ENCODE assay signal across 8 cellular contexts in genomic region chr4:38663801-38664703, GRCh38. TPM values are rescaled to one million over a fixed set of nuclear protein-coding genes. Genes with fewer than 3 reads are reported as not detected.
DNase-seq lines count a peak whose midpoint lies in the region; ATAC-seq and TF ChIP-seq lines count a peak whose summit lies in the region.

KLF3 (plus strand) TSS chr4:38664199; CDS start chr4:38680626, 16,427 bp downstream.

- H3K27me3 Mint-ChIP-seq in naive B cell, result no peaks in the 10 kb centered on the region

- peaks cover 52 to 68% (median 68%) of the 10 kb centered on the region in 3 donors for H3K4me1 Mint-ChIP-seq in naive B cell
- peaks cover 45% of the 10 kb centered on the region for H3K4me1 Mint-ChIP-seq in stimulated activated effector memory CD8-positive, alpha-beta T cell treated with anti-CD3 and anti-CD28 coated beads, Interleukin-12 subunit alpha, Interleukin-12 subunit beta, amount 100 ng/mL, for 72 hours

- TF ChIP-seq RAD21 in Ishikawa (IDR thresholded peaks at IDR 0.05; ENCODE audit: low read depth), result no peak

- ATAC-seq in GM21576 (IDR thresholded peaks at IDR 0.05; ENCODE audit: unreplicated experiment) (peak; percentile 61), naive B cell (ENCODE audit: low read depth in 2 of 2) (peak; percentile 69 to 72)
- ATAC-seq in stimulated activated effector memory CD8-positive, alpha-beta T cell treated with anti-CD3 and anti-CD28 coated beads, Interleukin-12 subunit alpha, Interleukin-12 subunit beta, amount 100 ng/mL, for 72 hours, result peak; percentile 87

- H3K27ac Mint-ChIP-seq in naive B cell, result peak within 1 kb of the TSS; percentile 85 to 98 (median 96)
- H3K27ac Mint-ChIP-seq in stimulated activated effector memory CD8-positive, alpha-beta T cell treated with anti-CD3 and anti-CD28 coated beads, Interleukin-12 subunit alpha, Interleukin-12 subunit beta, amount 100 ng/mL, for 72 hours, result peak within 1 kb of the TSS; percentile 87

- peak; percentile 94 for DNase-seq in DMS 273 (lab: John Stamatoyannopoulos, UW; ENCODE audit: unreplicated experiment)
- peak; percentile 89 for DNase-seq in RPMI7951 (ENCODE audit: low read depth)
- peak; percentile 86 for DNase-seq in activated T-helper 1 cell treated with anti-CD3 and anti-CD28 coated beads, Interleukin-2, amount 50 U/mL, for 16 hours (ENCODE audit: low read depth in 1 of 2, low spot score in 1 of 2)
- peak; percentile 94 for DNase-seq in fibroblast of gingiva (ENCODE audit: low read depth)
- DNase-seq in naive B cell, result peak; percentile 92
- DNase-seq in stimulated activated effector memory CD8-positive, alpha-beta T cell treated with anti-CD3 and anti-CD28 coated beads, Interleukin-12 subunit alpha, Interleukin-12 subunit beta, amount 100 ng/mL, for 72 hours (ENCODE audit: low spot score in 2 of 2), result peak; percentile 66 to 90

- H3K36me3 Mint-ChIP-seq in naive B cell, result no peaks in the 10 kb centered on the region
- peaks cover 12% of the 10 kb centered on the region for H3K36me3 Mint-ChIP-seq in stimulated activated effector memory CD8-positive, alpha-beta T cell treated with anti-CD3 and anti-CD28 coated beads, Interleukin-12 subunit alpha, Interleukin-12 subunit beta, amount 100 ng/mL, for 72 hours

- peak within 1 kb of the TSS; percentile 83 to 98 (median 96) for H3K4me3 Mint-ChIP-seq in naive B cell
- peak within 1 kb of the TSS; percentile 82 for H3K4me3 Mint-ChIP-seq in stimulated activated effector memory CD8-positive, alpha-beta T cell treated with anti-CD3 and anti-CD28 coated beads, Interleukin-12 subunit alpha, Interleukin-12 subunit beta, amount 100 ng/mL, for 72 hours

- no peak for TF ChIP-seq EP300 in Ishikawa (IDR thresholded peaks at IDR 0.05; ENCODE audit: borderline replicate concordance)

- no peaks in the 10 kb centered on the region for H3K9me3 Mint-ChIP-seq in naive B cell
- peaks cover 2% of the 10 kb centered on the region for H3K9me3 Mint-ChIP-seq in stimulated activated effector memory CD8-positive, alpha-beta T cell treated with anti-CD3 and anti-CD28 coated beads, Interleukin-12 subunit alpha, Interleukin-12 subunit beta, amount 100 ng/mL, for 72 hours

TF ChIP-seq in Ishikawa, 13 proteins besides CTCF, POLR2A, EP300 and RAD21:
- TF ChIP-seq ZBTB7A (IDR thresholded peaks at IDR 0.05; ENCODE audit: low read depth), result peak; percentile 87; the same call in 1 of the 2 replicates
- peak; percentile 36 for TF ChIP-seq MAX (IDR thresholded peaks at IDR 0.05)
- peak; percentile 88 for TF ChIP-seq USF1 (IDR thresholded peaks at IDR 0.05)
- TF ChIP-seq TEAD4 (IDR thresholded peaks at IDR 0.05), result no peak
- no peak; the same call in 1 of the 2 replicates for TF ChIP-seq TAF1 (IDR thresholded peaks at IDR 0.05; ENCODE audit: low read depth)
- TF ChIP-seq CEBPB (IDR thresholded peaks at IDR 0.05), result no peak
- TF ChIP-seq TCF12 (IDR thresholded peaks at IDR 0.05; ENCODE audit: low read depth), result peak; percentile 23; the same call in 1 of the 2 replicates
- TF ChIP-seq FOXM1 (IDR thresholded peaks at IDR 0.05; ENCODE audit: borderline replicate concordance, low read depth), result no peak
- no peak for TF ChIP-seq CREB1 (IDR thresholded peaks at IDR 0.05; ENCODE audit: low read depth)
- no peak for TF ChIP-seq YY1 (IDR thresholded peaks at IDR 0.05; ENCODE audit: low read depth)
- TF ChIP-seq EGR1 (IDR thresholded peaks at IDR 0.05), result peak; percentile 62
- TF ChIP-seq REST (IDR thresholded peaks at IDR 0.05; ENCODE audit: low read depth), result no peak
- 0 out of 2 replicates have a peak, but pooled peaks have one; percentile 25 for TF ChIP-seq NFIC (IDR thresholded peaks at IDR 0.05)

RNA-seq across cellular contexts. Expression of gene KLF3, which starts in this region (rescaled TPM):
- 7.9 and 8.1 TPM in 2 replicates for total RNA-seq in RPMI7951 (2014; rRNA removed; shearing (Covaris generic))
- 10 to 100 TPM; 34.3 to 91.0 (median 58.5) TPM for polyA plus RNA-seq in naive B cell (ENCODE audit: low read depth in 6 of 6)

Comparison
In these comparisons a context has a peak if more than half of its experiments do, and no peak if none do; other contexts are left out.
1. Peak in every context shown above with its lines: DNase-seq and ATAC-seq.